Comparison of ENCODE assay signal across 2 cellular contexts in the genomic region with DNA sequence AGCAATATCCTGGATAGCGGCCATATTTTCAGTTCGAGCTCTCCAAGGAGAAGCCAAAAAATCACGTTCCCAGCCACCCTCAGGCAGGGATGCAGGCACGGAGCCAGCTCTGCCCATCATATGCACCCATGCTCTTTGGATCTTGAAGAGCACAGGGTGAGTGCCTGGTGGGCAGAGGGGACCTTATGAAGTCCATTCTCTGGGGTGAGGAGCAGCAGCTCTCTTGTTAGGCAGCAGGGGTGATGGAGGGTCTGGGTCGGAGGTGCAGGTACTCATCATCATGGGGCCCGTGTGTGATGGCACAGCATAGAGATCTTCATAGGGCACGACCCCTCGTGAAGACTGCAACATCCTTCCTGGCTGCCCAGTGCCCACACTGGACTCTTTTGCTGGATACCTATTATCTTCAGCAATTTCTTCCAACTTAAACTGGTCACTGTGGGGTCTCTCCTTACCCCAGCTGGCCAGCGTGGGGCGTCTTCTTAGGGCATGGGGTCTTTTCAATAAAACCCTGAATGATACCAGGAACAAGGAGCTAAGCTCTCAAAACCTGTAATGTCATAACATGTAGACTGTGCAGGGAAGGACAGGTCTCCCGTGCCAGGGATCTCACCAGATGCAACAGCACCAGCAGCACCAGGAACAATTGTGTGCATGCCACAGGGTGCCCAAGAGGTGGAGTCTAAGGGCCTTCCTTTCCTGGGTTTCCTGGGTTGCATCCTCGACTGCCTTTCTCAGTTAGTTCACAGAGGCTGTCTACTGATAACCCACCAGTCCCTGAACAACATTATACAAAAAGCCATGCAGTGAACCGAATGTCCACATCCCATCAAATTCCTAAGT.
TF ChIP-seq lines count a peak whose summit lies in the region.

No MANE protein-coding gene starts in this region.

TF ChIP-seq in HEK293, 187 proteins besides CTCF, POLR2A, EP300 and RAD21:
- no peak for TF ChIP-seq KLF10 (tag by site-specific recombination; IDR thresholded peaks at IDR 0.05)
- TF ChIP-seq, protein P1, sequence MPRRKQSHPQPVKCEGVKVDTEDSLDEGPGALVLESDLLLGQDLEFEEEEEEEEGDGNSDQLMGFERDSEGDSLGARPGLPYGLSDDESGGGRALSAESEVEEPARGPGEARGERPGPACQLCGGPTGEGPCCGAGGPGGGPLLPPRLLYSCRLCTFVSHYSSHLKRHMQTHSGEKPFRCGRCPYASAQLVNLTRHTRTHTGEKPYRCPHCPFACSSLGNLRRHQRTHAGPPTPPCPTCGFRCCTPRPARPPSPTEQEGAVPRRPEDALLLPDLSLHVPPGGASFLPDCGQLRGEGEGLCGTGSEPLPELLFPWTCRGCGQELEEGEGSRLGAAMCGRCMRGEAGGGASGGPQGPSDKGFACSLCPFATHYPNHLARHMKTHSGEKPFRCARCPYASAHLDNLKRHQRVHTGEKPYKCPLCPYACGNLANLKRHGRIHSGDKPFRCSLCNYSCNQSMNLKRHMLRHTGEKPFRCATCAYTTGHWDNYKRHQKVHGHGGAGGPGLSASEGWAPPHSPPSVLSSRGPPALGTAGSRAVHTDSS (tag by site-specific recombination; IDR thresholded peaks at IDR 0.05), result 0 out of 2 replicates have a peak, but pooled peaks have one; percentile 34

TF ChIP-seq in IMR-90, 13 proteins besides CTCF, POLR2A, EP300 and RAD21:
- TF ChIP-seq RCOR1 (IDR thresholded peaks at IDR 0.05; ENCODE audit: insufficient replicate concordance, low read length), result no peak
- no peak for TF ChIP-seq USF2 (IDR thresholded peaks at IDR 0.05; ENCODE audit: low read depth, low read length)
- no peak for TF ChIP-seq RFX5 (IDR thresholded peaks at IDR 0.05; ENCODE audit: low read depth, low read length)
- TF ChIP-seq ELK1 (IDR thresholded peaks at IDR 0.05; ENCODE audit: borderline replicate concordance, low read depth, low read length), result no peak
TF ChIP-seq in IMR-90: peak in this region for 0.
